Comparison of ENCODE assay signal across 14 cellular contexts in the genomic region with DNA sequence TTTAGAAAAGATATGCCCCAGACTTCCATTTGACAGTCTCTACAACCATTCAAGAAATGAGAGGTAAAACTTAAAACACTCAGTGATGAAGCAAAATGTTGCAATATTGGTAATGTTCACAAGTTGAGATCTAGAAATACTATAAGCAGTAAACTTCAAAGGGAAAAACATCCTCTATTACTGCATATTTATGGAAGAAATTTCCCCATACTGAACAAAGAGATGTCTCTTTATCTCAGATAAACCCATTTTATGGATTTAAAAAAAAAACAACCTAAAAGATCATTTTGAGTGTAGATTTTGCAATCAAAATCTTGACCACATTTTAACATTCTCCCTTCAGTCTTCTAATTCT.
DNase-seq lines count a peak whose midpoint lies in the region; ATAC-seq, FAIRE-seq and TF ChIP-seq lines count a peak whose summit lies in the region.
"Had no signal": no experiment of that assay in that cellular context is flagged by ENCODE, and none has a peak within 500 bp of the region (broad histone marks: within the 10 kb centered on the region; RNA-seq: fewer than 3 reads in every experiment).

No MANE protein-coding gene starts in this region.

- DNase-seq in CD4-positive, alpha-beta memory T cell: no peak
- no peak for DNase-seq in activated T-helper 1 cell treated with anti-CD3 and anti-CD28 coated beads, Interleukin-12 subunit alpha, Interleukin-12 subunit beta, Interleukin-2, Interleukin-4 antibody, amounts not matched to agents 30 ng/mL and 10 ng/mL and 1 ng/mL, durations not matched to agents 14 hours and 24 hours and 36 hours (ENCODE audit: low spot score)
- DNase-seq in natural killer cell (no peak), D721Med (ENCODE audit: insufficient read length, low spot score) (no peak), HuH-7 (ENCODE audit: low spot score) (no peak), NCI-H1930 (lab: John Stamatoyannopoulos, UW) (no peak)
- DNase-seq: kidney glomerular epithelial cell, NCI-H1417 treated with DMSO at 0.1 percent for 48 hours, NCI-H345, ovary, small intestine had no signal

- H3K9me3 Mint-ChIP-seq in CD4-positive, alpha-beta memory T cell: peaks cover 0 to 25% (median 7%) of the 10 kb centered on the region in 8 donors
- H3K9me3 Mint-ChIP-seq in activated T-helper 1 cell treated with anti-CD3 and anti-CD28 coated beads, Interleukin-12 subunit alpha, Interleukin-12 subunit beta, Interleukin-2, Interleukin-4 antibody, amounts not matched to agents 30 ng/mL and 10 ng/mL and 1 ng/mL, durations not matched to agents 14 hours and 24 hours and 36 hours: peaks cover 21% of the 10 kb centered on the region
- H3K9me3 Mint-ChIP-seq in natural killer cell: no peaks in the 10 kb centered on the region
- H3K9me3 Mint-ChIP-seq: dendritic cell treated with granulocyte-macrophage colony-stimulating factor and Interleukin-4, amounts not matched to agents 40 ng/mL and 50 ng/mL, for 4 days had no signal

- no peak for FAIRE-seq in D721Med (lab: Jason Lieb, UNC)
- FAIRE-seq: small intestine had no signal

- H3K9me3 ChIP-seq in CD4-positive, alpha-beta memory T cell (ENCODE audit: control insufficient read depth in 1 of 2, low read length in 2 of 2): no peaks in the 10 kb centered on the region
- H3K9me3 ChIP-seq: ovary had no signal

- peak overlapping the region; percentile 94 to 100 (median 99) for H3K27ac Mint-ChIP-seq in CD4-positive, alpha-beta memory T cell
- H3K27ac Mint-ChIP-seq in activated T-helper 1 cell treated with anti-CD3 and anti-CD28 coated beads, Interleukin-12 subunit alpha, Interleukin-12 subunit beta, Interleukin-2, Interleukin-4 antibody, amounts not matched to agents 30 ng/mL and 10 ng/mL and 1 ng/mL, durations not matched to agents 14 hours and 24 hours and 36 hours: peak overlapping the region; percentile 100
- peak overlapping the region; percentile 58 to 85 for H3K27ac Mint-ChIP-seq in natural killer cell
- H3K27ac Mint-ChIP-seq: dendritic cell treated with granulocyte-macrophage colony-stimulating factor and Interleukin-4, amounts not matched to agents 40 ng/mL and 50 ng/mL, for 4 days had no signal

- H3K36me3 ChIP-seq in CD4-positive, alpha-beta memory T cell (ENCODE audit: insufficient read depth, low read length): no peaks in the 10 kb centered on the region
- H3K36me3 ChIP-seq: ovary had no signal

- H3K27ac ChIP-seq in CD4-positive, alpha-beta memory T cell (ENCODE audit: low read depth, low read length): peak overlapping the region; percentile 95

- peaks cover 12 to 24% of the 10 kb centered on the region in 2 donors for H3K36me3 Mint-ChIP-seq in CD4-positive, alpha-beta memory T cell
- H3K36me3 Mint-ChIP-seq in activated T-helper 1 cell treated with anti-CD3 and anti-CD28 coated beads, Interleukin-12 subunit alpha, Interleukin-12 subunit beta, Interleukin-2, Interleukin-4 antibody, amounts not matched to agents 30 ng/mL and 10 ng/mL and 1 ng/mL, durations not matched to agents 14 hours and 24 hours and 36 hours (ENCODE audit: low read depth): peaks cover 12% of the 10 kb centered on the region
- H3K36me3 Mint-ChIP-seq in natural killer cell: no peaks in the 10 kb centered on the region

- peak; percentile 3 for ATAC-seq in GM21390 (IDR thresholded peaks at IDR 0.05; ENCODE audit: unreplicated experiment)
- ATAC-seq in natural killer cell: no peak
- ATAC-seq: HCT116 had no signal

- intact Hi-C loops in CD4-positive, alpha-beta memory T cell (cut with micrococcal nuclease): loop anchor here (2.0 kb wide), 2 partner anchors 57 to 93 kb away; no protein-coding TSS in a partner anchor
- intact Hi-C loops in activated T-helper 1 cell treated with anti-CD3 and anti-CD28 coated beads, Interleukin-12 subunit alpha, Interleukin-12 subunit beta, Interleukin-2, Interleukin-4 antibody, amounts not matched to agents 30 ng/mL and 10 ng/mL and 1 ng/mL, durations not matched to agents 14 hours and 24 hours and 36 hours (cut with micrococcal nuclease): loop anchor here (1.0 to 5.0 kb wide), 14 partner anchors 9 to 358 kb away; no protein-coding TSS in a partner anchor
- intact Hi-C loops in natural killer cell (cut with micrococcal nuclease): no loop called here

- peak overlapping the region in 7 of 8 donors; percentile 71 to 90 (median 77) for H3K4me3 Mint-ChIP-seq in CD4-positive, alpha-beta memory T cell
- peak overlapping the region; percentile 84 for H3K4me3 Mint-ChIP-seq in activated T-helper 1 cell treated with anti-CD3 and anti-CD28 coated beads, Interleukin-12 subunit alpha, Interleukin-12 subunit beta, Interleukin-2, Interleukin-4 antibody, amounts not matched to agents 30 ng/mL and 10 ng/mL and 1 ng/mL, durations not matched to agents 14 hours and 24 hours and 36 hours
- peak overlapping the region; percentile 45 for H3K4me3 Mint-ChIP-seq in natural killer cell
- H3K4me3 Mint-ChIP-seq: dendritic cell treated with granulocyte-macrophage colony-stimulating factor and Interleukin-4, amounts not matched to agents 40 ng/mL and 50 ng/mL, for 4 days had no signal

- no peak for TF ChIP-seq CTCF in natural killer cell (IDR thresholded peaks at IDR 0.05)
- no peak for TF ChIP-seq CTCF in D721Med (IDR thresholded peaks at IDR 0.05; ENCODE audit: insufficient read depth, missing control alignments)

- CTCF ChIA-PET in CD4-positive, alpha-beta memory T cell (lab: Charles Lee; ENCODE audit: partially characterized antibody): interaction anchor here (1.2 to 2.0 kb wide), 5 partner anchors 9 to 292 kb away, joined by 3 to 7 read pairs (median 5); no protein-coding TSS in a partner anchor

- H3K27me3 Mint-ChIP-seq in CD4-positive, alpha-beta memory T cell: no peaks in the 10 kb centered on the region
- H3K27me3 Mint-ChIP-seq in activated T-helper 1 cell treated with anti-CD3 and anti-CD28 coated beads, Interleukin-12 subunit alpha, Interleukin-12 subunit beta, Interleukin-2, Interleukin-4 antibody, amounts not matched to agents 30 ng/mL and 10 ng/mL and 1 ng/mL, durations not matched to agents 14 hours and 24 hours and 36 hours (ENCODE audit: insufficient read depth): no peaks in the 10 kb centered on the region
- no peaks in the 10 kb centered on the region for H3K27me3 Mint-ChIP-seq in natural killer cell (ENCODE audit: low read depth in 2 of 2)
- H3K27me3 Mint-ChIP-seq: dendritic cell treated with granulocyte-macrophage colony-stimulating factor and Interleukin-4, amounts not matched to agents 40 ng/mL and 50 ng/mL, for 4 days had no signal

- H3K4me1 Mint-ChIP-seq in CD4-positive, alpha-beta memory T cell: peaks cover 31 to 59% (median 45%) of the 10 kb centered on the region in 4 donors
- peaks cover 62% of the 10 kb centered on the region for H3K4me1 Mint-ChIP-seq in activated T-helper 1 cell treated with anti-CD3 and anti-CD28 coated beads, Interleukin-12 subunit alpha, Interleukin-12 subunit beta, Interleukin-2, Interleukin-4 antibody, amounts not matched to agents 30 ng/mL and 10 ng/mL and 1 ng/mL, durations not matched to agents 14 hours and 24 hours and 36 hours (ENCODE audit: low read depth)
- H3K4me1 Mint-ChIP-seq in natural killer cell: peaks cover 12 to 13% of the 10 kb centered on the region in 2 donors

- POLR2A ChIA-PET in CD4-positive, alpha-beta memory T cell (lab: Charles Lee; ENCODE audit: partially characterized antibody): interaction anchor here (0.7 to 3.0 kb wide), 19 partner anchors 10 to 405 kb away, joined by 3 to 38 read pairs (median 4); a partner anchor contains a TSS

- H3K4me3 ChIP-seq in CD4-positive, alpha-beta memory T cell (ENCODE audit: low read length in 2 of 2): peak overlapping the region in 1 of 2 donors; percentile 47
- H3K4me3 ChIP-seq: ovary had no signal

- H3K27me3 ChIP-seq in CD4-positive, alpha-beta memory T cell (ENCODE audit: insufficient read depth, low read length): no peaks in the 10 kb centered on the region
- H3K27me3 ChIP-seq: ovary had no signal

- H3K4me1 ChIP-seq in CD4-positive, alpha-beta memory T cell (ENCODE audit: insufficient read depth, low read length): peaks cover 72% of the 10 kb centered on the region
